In genomic region chr16:87344165-87344930, GRCh38 we compare ENCODE assay signal across 14 cellular contexts. TPM values are rescaled to one million over a fixed set of nuclear protein-coding genes. Genes with fewer than 3 reads are reported as not detected.
DNase-seq lines count a peak whose midpoint lies in the region; ATAC-seq and TF ChIP-seq lines count a peak whose summit lies in the region.
"Had no signal": no experiment of that assay in that cellular context is flagged by ENCODE, and none has a peak within 500 bp of the region (broad histone marks: within the 10 kb centered on the region; RNA-seq: fewer than 3 reads in every experiment).

No MANE protein-coding gene starts in this region.

- H3K27me3 Mint-ChIP-seq in T-helper 1 cell treated with Interleukin-12 subunit alpha and Interleukin-12 subunit beta and Interleukin-4 antibody, amounts not matched to agents 30 μg/mL and 1 μg/mL, for 36 hours (ENCODE audit: low read depth): no peaks in the 10 kb centered on the region

- CTCF ChIA-PET in RWPE1 (lab: Yijun Ruan, JAX): interaction anchor here (0.6 kb wide), 1 partner anchor 149 kb away, joined by 3 read pairs; no protein-coding TSS in a partner anchor

- intact Hi-C loops in dorsolateral prefrontal cortex (cut with DNase I) (no loop called here), sciatic nerve (cut with DNase I) (no loop called here)

- peaks cover 9% of the 10 kb centered on the region for H3K4me1 Mint-ChIP-seq in T-helper 1 cell treated with Interleukin-12 subunit alpha and Interleukin-12 subunit beta and Interleukin-4 antibody, amounts not matched to agents 30 μg/mL and 1 μg/mL, for 36 hours (ENCODE audit: low read depth)

- peak; percentile 20 for ATAC-seq in sciatic nerve
- no peak for ATAC-seq in HG02798 (IDR thresholded peaks at IDR 0.05; ENCODE audit: poor library complexity, unreplicated experiment)
- no peak for ATAC-seq in activated CD4-positive, CD25-positive, alpha-beta regulatory T cell treated with anti-CD3 and anti-CD28 coated beads, Interleukin-2, amount 50 U/mL, for 24 hours
- ATAC-seq: PC-3 had no signal

- H3K27ac ChIP-seq in RWPE1 (peak overlapping the region; percentile 77), dorsolateral prefrontal cortex (peak overlapping the region in 32 of 59 donors; percentile 6 to 91 (median 46))
- H3K27ac ChIP-seq: 22Rv1 had no signal

- H3K36me3 Mint-ChIP-seq in T-helper 1 cell treated with Interleukin-12 subunit alpha and Interleukin-12 subunit beta and Interleukin-4 antibody, amounts not matched to agents 30 μg/mL and 1 μg/mL, for 36 hours (ENCODE audit: low read depth): peaks cover 16% of the 10 kb centered on the region

- TF ChIP-seq CTCF in RWPE1 (conservative IDR thresholded peaks at IDR 0.05; ENCODE audit: low read depth) (no peak), dorsolateral prefrontal cortex (IDR thresholded peaks at IDR 0.05 in 54 of 56, conservative IDR thresholded peaks at IDR 0.05 in 2 of 56; ENCODE audit: low read depth in 1 of 56, partially characterized antibody in 56 of 56) (no peak)

- peak overlapping the region; percentile 50 for H3K27ac Mint-ChIP-seq in T-helper 1 cell treated with Interleukin-12 subunit alpha and Interleukin-12 subunit beta and Interleukin-4 antibody, amounts not matched to agents 30 μg/mL and 1 μg/mL, for 36 hours

- POLR2A ChIA-PET in RWPE1 (lab: Yijun Ruan, JAX; ENCODE audit: low non-redundant PET): no interaction called here

- H3K27me3 ChIP-seq in dorsolateral prefrontal cortex: no peaks in the 10 kb centered on the region

- peak overlapping the region in 1 of 59 donors; percentile 16 for H3K4me3 ChIP-seq in dorsolateral prefrontal cortex

- H3K9me3 Mint-ChIP-seq in T-helper 1 cell treated with Interleukin-12 subunit alpha and Interleukin-12 subunit beta and Interleukin-4 antibody, amounts not matched to agents 30 μg/mL and 1 μg/mL, for 36 hours: no peaks in the 10 kb centered on the region

- H3K4me3 Mint-ChIP-seq in T-helper 1 cell treated with Interleukin-12 subunit alpha and Interleukin-12 subunit beta and Interleukin-4 antibody, amounts not matched to agents 30 μg/mL and 1 μg/mL, for 36 hours: peak overlapping the region; percentile 30

- no peak for DNase-seq in T-helper 1 cell
- DNase-seq in RWPE1 (ENCODE audit: low spot score): no peak
- no peak for DNase-seq in dorsolateral prefrontal cortex
- DNase-seq in sciatic nerve (ENCODE audit: low spot score): no peak
- no peak for DNase-seq in COR-L47 (lab: John Stamatoyannopoulos, UW)
- DNase-seq: erythroblast, MM.1S, NCI-H2227 treated with DMSO at 0.1 percent for 48 hours, PC-3, T1000 had no signal

RNA-seq across cellular contexts. Expression of gene C16orf95, which starts 27.2 kb away (rescaled TPM):
- total RNA-seq in dorsolateral prefrontal cortex (10 to 100 TPM in 26 of 120 experiments, 1 to 10 TPM in 94; 3.5 to 15.9 (median 8.1) TPM), sciatic nerve (6.1 TPM)

RNA-seq across cellular contexts. Expression of gene FBXO31, which starts 39.2 kb away (rescaled TPM):
- total RNA-seq in dorsolateral prefrontal cortex (100 to 1,000 TPM in 6 of 120 experiments, 10 to 100 TPM in 114; 43.6 to 107 (median 78.8) TPM), sciatic nerve (50.3 TPM)

RNA-seq across cellular contexts. Expression of gene MAP1LC3B, which starts 47.8 kb away (rescaled TPM):
- total RNA-seq in dorsolateral prefrontal cortex (100 to 1,000 TPM in 115 of 120 experiments, 10 to 100 TPM in 5; 88.4 to 163 (median 131) TPM), sciatic nerve (55.9 TPM)
